ENCODE assay signal across 18 cellular contexts in the genomic region with DNA sequence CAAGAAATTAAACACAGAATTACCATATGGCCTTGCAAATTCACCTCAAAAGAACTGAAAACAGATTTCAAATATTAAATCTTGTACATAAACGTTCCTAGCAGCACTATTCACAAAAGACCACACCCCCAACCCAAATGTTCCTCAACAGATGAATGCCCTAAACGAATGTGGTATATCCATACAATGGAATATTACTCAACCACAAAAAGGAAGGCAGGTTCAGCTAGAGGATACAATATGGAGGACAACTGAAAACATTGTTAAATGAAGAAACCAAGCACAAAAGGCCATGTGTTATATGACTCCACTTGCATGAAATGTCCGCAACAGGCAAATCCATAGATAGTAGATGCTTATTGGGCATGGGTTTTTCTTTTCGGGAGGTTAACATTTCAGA.
A peak's percentile ranks its signal among the peaks of the same experiment; 100 is the strongest.
DNase-seq lines count a peak whose midpoint lies in the region; ATAC-seq, FAIRE-seq and TF ChIP-seq lines count a peak whose summit lies in the region.
"Had no signal": no experiment of that assay in that cellular context is flagged by ENCODE, and none has a peak within 500 bp of the region (broad histone marks: within the 10 kb centered on the region; RNA-seq: fewer than 3 reads in every experiment).

No MANE protein-coding gene starts in this region.

- H4K91ac ChIP-seq in H1 (replicated peaks; ENCODE audit: insufficient read length, low read length) = no peak overlapping the region

- no peak overlapping the region for H2BK12ac ChIP-seq in H1 (ENCODE audit: low read depth, low read length)

- H3K4ac ChIP-seq in H1 (replicated peaks; ENCODE audit: insufficient read length, low read depth, low read length) (no peak overlapping the region), mesendoderm (ENCODE audit: low read depth, low read length) (no peak overlapping the region)

- no peaks in the 10 kb centered on the region for H3K9me3 Mint-ChIP-seq in stimulated activated naive CD8-positive, alpha-beta T cell treated with anti-CD3 and anti-CD28 coated beads, Interleukin-15, amount 100 ng/mL, for 72 hours
- H3K9me3 Mint-ChIP-seq: CD8-positive, alpha-beta T cell had no signal

- H3K4me3 Mint-ChIP-seq in stimulated activated naive CD8-positive, alpha-beta T cell treated with anti-CD3 and anti-CD28 coated beads, Interleukin-15, amount 100 ng/mL, for 72 hours = no peak overlapping the region
- H3K4me3 Mint-ChIP-seq: CD4-positive, CD25-positive, alpha-beta regulatory T cell; CD8-positive, alpha-beta T cell; GM23338 had no signal

- no peaks in the 10 kb centered on the region for H3K4me1 ChIP-seq in HEK293 (ENCODE audit: control insufficient read depth, insufficient read depth, low read length)
- H3K4me1 ChIP-seq in H1 (replicated peaks in 1 of 4; ENCODE audit: control insufficient read depth in 3 of 4, insufficient read depth in 4 of 4, low read length in 3 of 4) = peaks cover 0 to 8% (median 0%) of the 10 kb centered on the region in 4 experiments; a peak in 1 of 7 replicates
- no peaks in the 10 kb centered on the region for H3K4me1 ChIP-seq in mesendoderm (ENCODE audit: control insufficient read depth, low read depth, low read length)
- H3K4me1 ChIP-seq: Caco-2, HAP-1 had no signal

- POLR2A ChIA-PET in HEK293 (lab: Yijun Ruan, JAX) (no interaction called here), H1 (lab: Charles Lee; ENCODE audit: partially characterized antibody) (no interaction called here)

- H3K36me3 ChIP-seq in HEK293 (ENCODE audit: control insufficient read depth in 2 of 2, insufficient read depth in 1 of 2, low read length in 2 of 2) (peaks cover 53 to 87% of the 10 kb centered on the region in 2 experiments), H1 (ENCODE audit: control insufficient read depth in 2 of 4, insufficient read depth in 4 of 4, low read length in 3 of 4) (peaks cover 14 to 73% (median 58%) of the 10 kb centered on the region in 4 experiments), mesendoderm (ENCODE audit: control insufficient read depth, insufficient read depth, low read length) (peaks cover 19% of the 10 kb centered on the region)

- no peak overlapping the region for H3K14ac ChIP-seq in H1 (ENCODE audit: insufficient read length)

- H2BK15ac ChIP-seq in H1 (ENCODE audit: low read length) (no peak overlapping the region), mesendoderm (replicated peaks; ENCODE audit: low read depth) (no peak overlapping the region)

- H2BK20ac ChIP-seq in H1 (ENCODE audit: low read length) = no peak overlapping the region

- WGBS in H1 (ENCODE audit: extremely low coverage in 1 of 2, insufficient coverage in 1 of 2, insufficient read length in 1 of 2, insufficient replicate concordance in 2 of 2, low coverage in 1 of 2, low lambda C conversion rate in 2 of 2, missing lambda C conversion rate in 1 of 2), 2 experiments = 93% methylated on average over 4 of the region's 4 CpGs; no CpG with 5 or more reads in 1 of the 2 experiments
- WGBS in mesendoderm (ENCODE audit: extremely low coverage, insufficient coverage, low lambda C conversion rate) = no CpG with 5 or more reads among the region's 4 CpGs

- H3K27ac Mint-ChIP-seq in stimulated activated naive CD8-positive, alpha-beta T cell treated with anti-CD3 and anti-CD28 coated beads, Interleukin-15, amount 100 ng/mL, for 72 hours = no peak overlapping the region
- H3K27ac Mint-ChIP-seq: CD4-positive, CD25-positive, alpha-beta regulatory T cell; CD8-positive, alpha-beta T cell; GM23338 had no signal

- no peaks in the 10 kb centered on the region for H3K9me3 ChIP-seq in HEK293 (ENCODE audit: control insufficient read depth, insufficient read depth, low read depth, low read length)
- H3K9me3 ChIP-seq in H1 (ENCODE audit: insufficient read depth in 2 of 2, low read depth in 1 of 2, low read length in 1 of 2) = peaks cover 5 to 8% of the 10 kb centered on the region in 2 experiments; a peak in 3 of 4 replicates
- H3K9me3 ChIP-seq: Caco-2, HAP-1 had no signal

- H2BK120ac ChIP-seq in H1 (replicated peaks; ENCODE audit: low read depth, low read length) (no peak overlapping the region), mesendoderm (ENCODE audit: low read depth, low read length) (no peak overlapping the region)

- H3K23me2 ChIP-seq in H1 (ENCODE audit: low read depth, low read length) = no peaks in the 10 kb centered on the region

- no peak overlapping the region for H3K4me2 ChIP-seq in H1 (ENCODE audit: insufficient read depth in 1 of 2, low read depth in 2 of 2, low read length in 2 of 2)
- H3K4me2 ChIP-seq in mesendoderm (ENCODE audit: low read length) = no peak overlapping the region
- H3K4me2 ChIP-seq: BLaER1, GM23338 had no signal

- peaks cover 3% of the 10 kb centered on the region in 2 experiments for H4K20me1 ChIP-seq in H1 (replicated peaks in 1 of 2; ENCODE audit: control insufficient read depth in 1 of 2, insufficient read depth in 2 of 2, low read length in 2 of 2)

- DNase-seq in NCI-H226 = peak; percentile 12
- no peak for DNase-seq in H1 (ENCODE audit: low read depth in 1 of 2, low spot score in 2 of 2)
- DNase-seq in mesendoderm = no peak
- no peak for DNase-seq in stimulated activated naive CD8-positive, alpha-beta T cell treated with anti-CD3 and anti-CD28 coated beads, Interleukin-15, amount 100 ng/mL, for 72 hours
- DNase-seq in NCI-H446 treated with DMSO at 0.1 percent for 48 hours (lab: John Stamatoyannopoulos, UW) = no peak
- DNase-seq: Caco-2; CD4-positive, CD25-positive, alpha-beta regulatory T cell; CD8-positive, alpha-beta T cell; DMS153; EL; GDM1 had no signal

- no peak for FAIRE-seq in H1 (lab: Jason Lieb, UNC)
- FAIRE-seq: GM12878, H54 had no signal

- H3K23ac ChIP-seq in H1 (ENCODE audit: insufficient read length) = no peak overlapping the region
- no peak overlapping the region for H3K23ac ChIP-seq in mesendoderm (ENCODE audit: low read length)

- H3K27me3 ChIP-seq in H1 (replicated peaks in 1 of 4; ENCODE audit: control insufficient read depth in 3 of 4, extremely low read depth in 1 of 4, insufficient read depth in 3 of 4, low read length in 3 of 4) = no peaks in the 10 kb centered on the region; a peak in 1 of 7 replicates
- H3K27me3 ChIP-seq in mesendoderm (ENCODE audit: insufficient read depth, low read length, poor library complexity) = no peaks in the 10 kb centered on the region
- H3K27me3 ChIP-seq: BLaER1 had no signal

- no peak for TF ChIP-seq POLR2A in H1 (IDR thresholded peaks at IDR 0.05; ENCODE audit: control extremely low read depth in 1 of 2, low read depth in 2 of 2, low read length in 2 of 2)

- H2AFZ ChIP-seq in H1 (ENCODE audit: low read length) = no peak overlapping the region
- H2AFZ ChIP-seq: GM23338 had no signal

- no peak overlapping the region for H3K18ac ChIP-seq in H1 (ENCODE audit: extremely low read depth, low read length)
- H3K18ac ChIP-seq in mesendoderm (ENCODE audit: low read length) = no peak overlapping the region

- no peaks in the 10 kb centered on the region for H3K27me3 Mint-ChIP-seq in stimulated activated naive CD8-positive, alpha-beta T cell treated with anti-CD3 and anti-CD28 coated beads, Interleukin-15, amount 100 ng/mL, for 72 hours
- H3K27me3 Mint-ChIP-seq: CD4-positive, CD25-positive, alpha-beta regulatory T cell had no signal

- H3K56ac ChIP-seq in H1 (replicated peaks; ENCODE audit: insufficient read length, low read depth, low read length) (no peak overlapping the region), mesendoderm (ENCODE audit: low read length) (no peak overlapping the region)

- no peak overlapping the region for H3K27ac ChIP-seq in HEK293 (ENCODE audit: extremely low read depth, low read depth, low read length)
- H3K27ac ChIP-seq in H1 (ENCODE audit: low read depth, low read length) = no peak overlapping the region
- no peak overlapping the region for H3K27ac ChIP-seq in mesendoderm (ENCODE audit: low read depth, low read length)
- H3K27ac ChIP-seq: BLaER1, C4-2B had no signal

- H3K4me3 ChIP-seq in HEK293 (ENCODE audit: low read depth, low read length) = no peak overlapping the region
- H3K4me3 ChIP-seq in H1 (ENCODE audit: extremely low read depth in 1 of 4, insufficient read depth in 2 of 4, low read depth in 3 of 4, low read length in 4 of 4) = no peak overlapping the region
- H3K4me3 ChIP-seq in mesendoderm (ENCODE audit: low read length) = peak overlapping the region; percentile 16
- H3K4me3 ChIP-seq: BLaER1, GM12878, GM23338, HAP-1 had no signal

- TF ChIP-seq CTCF in HEK293 (tag by site-specific recombination; IDR thresholded peaks at IDR 0.05) (no peak), H1 (IDR thresholded peaks at IDR 0.05; ENCODE audit: control extremely low read depth in 1 of 3, insufficient read depth in 1 of 3, low read depth in 1 of 3, low read length in 3 of 3) (no peak)

- CTCF ChIA-PET in HEK293 (lab: Yijun Ruan, JAX) (no interaction called here), H1 (lab: Charles Lee; ENCODE audit: partially characterized antibody) (no interaction called here)

- H3K79me1 ChIP-seq in H1 (ENCODE audit: low read depth, low read length) (no peaks in the 10 kb centered on the region), mesendoderm (ENCODE audit: low read length) (peaks cover 6% of the 10 kb centered on the region)

- no peak overlapping the region for H4K8ac ChIP-seq in H1 (ENCODE audit: extremely low read depth, insufficient read depth, low read length)
- H4K8ac ChIP-seq in mesendoderm (ENCODE audit: low read depth, low read length) = no peak overlapping the region

- no peak overlapping the region for H3K9ac ChIP-seq in H1 (replicated peaks in 1 of 4; ENCODE audit: extremely low read depth in 1 of 4, low read depth in 3 of 4, low read length in 3 of 4)
- H3K9ac ChIP-seq in mesendoderm (ENCODE audit: low read length) = no peak overlapping the region
- H3K9ac ChIP-seq: BLaER1 had no signal

- no peaks in the 10 kb centered on the region for H3K4me1 Mint-ChIP-seq in stimulated activated naive CD8-positive, alpha-beta T cell treated with anti-CD3 and anti-CD28 coated beads, Interleukin-15, amount 100 ng/mL, for 72 hours
- H3K4me1 Mint-ChIP-seq: CD4-positive, CD25-positive, alpha-beta regulatory T cell had no signal

- no peak for ATAC-seq in stimulated activated naive CD8-positive, alpha-beta T cell treated with anti-CD3 and anti-CD28 coated beads, Interleukin-15, amount 100 ng/mL, for 72 hours
- ATAC-seq: CD8-positive, alpha-beta T cell; GM12878; GM23338 had no signal

- H2AK5ac ChIP-seq in H1 (ENCODE audit: low read depth, low read length) = no peak overlapping the region
- H2AK5ac ChIP-seq in mesendoderm (ENCODE audit: low read length) = no peak overlapping the region

- H4K5ac ChIP-seq in H1 (ENCODE audit: insufficient read length, low read depth, low read length) (no peak overlapping the region), mesendoderm (ENCODE audit: low read length) (no peak overlapping the region)

- no peak for TF ChIP-seq EP300 in H1 (IDR thresholded peaks at IDR 0.05; ENCODE audit: borderline replicate concordance in 1 of 2, low read depth in 2 of 2, low read length in 2 of 2)

- H3K79me2 ChIP-seq in H1 (ENCODE audit: control insufficient read depth in 1 of 2, insufficient read depth in 2 of 2, low read length in 2 of 2) = no peaks in the 10 kb centered on the region
- no peaks in the 10 kb centered on the region for H3K79me2 ChIP-seq in mesendoderm (ENCODE audit: control insufficient read depth, insufficient read depth, low read length)

- no peak for TF ChIP-seq RAD21 in H1 (IDR thresholded peaks at IDR 0.05 in 1 of 2, conservative IDR thresholded peaks at IDR 0.05 in 1 of 2; ENCODE audit: low read depth in 2 of 2, low read length in 2 of 2)

- no peak overlapping the region for H2BK5ac ChIP-seq in H1 (ENCODE audit: low read depth, low read length)
- no peak overlapping the region for H2BK5ac ChIP-seq in mesendoderm (ENCODE audit: low read length)
